In genomic region chr5:15383021-15383420, GRCh38 we compare ENCODE assay signal across 29 cellular contexts.
"Had no signal": no experiment of that assay in that cellular context is flagged by ENCODE, and none has a peak within 500 bp of the region (broad histone marks: within the 10 kb centered on the region; RNA-seq: fewer than 3 reads in every experiment).

No MANE protein-coding gene starts in this region.

- H3K9me3 Mint-ChIP-seq: nephron, type B pancreatic cell had no signal

- H3K27ac ChIP-seq: ovary, parathyroid adenoma, psoas muscle, right lobe of liver, sigmoid colon, stomach, thoracic aorta, thyroid gland, tibial nerve, upper lobe of right lung, uterus had no signal

- FAIRE-seq: small intestine had no signal

- H3K9me3 ChIP-seq: ovary, psoas muscle, right lobe of liver, sigmoid colon, stomach, thoracic aorta, thyroid gland, tibial nerve, upper lobe of right lung, uterus had no signal

- H3K4me1 Mint-ChIP-seq: naive thymus-derived CD4-positive, alpha-beta T cell; natural killer cell; stimulated activated effector memory CD8-positive, alpha-beta T cell treated with anti-CD3 and anti-CD28 coated beads, Interleukin-12 subunit alpha, Interleukin-12 subunit beta, amount 100 ng/mL, for 72 hours; stimulated activated naive B cell treated with anti-CD40 and anti-IgM and Interleukin-4, amounts not matched to agents 10 μg/mL and 1 μg/mL and 100 μg/mL, for 72 hours had no signal

- H3K27me3 Mint-ChIP-seq: stimulated activated naive B cell treated with anti-CD40 and anti-IgM and Interleukin-4, amounts not matched to agents 10 μg/mL and 1 μg/mL and 100 μg/mL, for 72 hours; stimulated activated naive CD8-positive, alpha-beta T cell treated with anti-CD3 and anti-CD28 coated beads, Interleukin-15, Interleukin-2, amounts not matched to agents 100 ng/mL and 50 ng/mL, for 24 hours; type B pancreatic cell had no signal

- H3K36me3 ChIP-seq: ovary, right lobe of liver, sigmoid colon, stomach, thoracic aorta, thyroid gland, tibial nerve, upper lobe of right lung, uterus had no signal

- H3K27ac Mint-ChIP-seq: naive thymus-derived CD4-positive, alpha-beta T cell; natural killer cell; nephron; progenitor cell of endocrine pancreas; stimulated activated effector memory CD8-positive, alpha-beta T cell treated with anti-CD3 and anti-CD28 coated beads, Interleukin-12 subunit alpha, Interleukin-12 subunit beta, amount 100 ng/mL, for 72 hours; stimulated activated naive B cell treated with anti-CD40 and anti-IgM and Interleukin-4, amounts not matched to agents 10 μg/mL and 1 μg/mL and 100 μg/mL, for 72 hours; stimulated activated naive CD8-positive, alpha-beta T cell treated with anti-CD3 and anti-CD28 coated beads, Interleukin-15, Interleukin-2, amounts not matched to agents 100 ng/mL and 50 ng/mL, for 24 hours; type B pancreatic cell had no signal

- H3K4me3 Mint-ChIP-seq: naive thymus-derived CD4-positive, alpha-beta T cell; natural killer cell; nephron; neural crest cell; stimulated activated effector memory CD8-positive, alpha-beta T cell treated with anti-CD3 and anti-CD28 coated beads, Interleukin-12 subunit alpha, Interleukin-12 subunit beta, amount 100 ng/mL, for 72 hours; stimulated activated naive B cell treated with anti-CD40 and anti-IgM and Interleukin-4, amounts not matched to agents 10 μg/mL and 1 μg/mL and 100 μg/mL, for 72 hours; stimulated activated naive CD8-positive, alpha-beta T cell treated with anti-CD3 and anti-CD28 coated beads, Interleukin-15, Interleukin-2, amounts not matched to agents 100 ng/mL and 50 ng/mL, for 24 hours; type B pancreatic cell had no signal

- H3K4me3 ChIP-seq: ovary, psoas muscle, right lobe of liver, sigmoid colon, stomach, thoracic aorta, thyroid gland, tibial nerve, upper lobe of right lung, uterus had no signal

- H2AFZ ChIP-seq: parathyroid adenoma had no signal

- H3K27me3 ChIP-seq: ovary, right lobe of liver, sigmoid colon, thyroid gland, tibial nerve, upper lobe of right lung, uterus had no signal

- H3K9ac ChIP-seq: parathyroid adenoma had no signal

- DNase-seq: naive thymus-derived CD4-positive, alpha-beta T cell; natural killer cell; occipital lobe; ovary; posterior cingulate gyrus; psoas muscle; right cardiac atrium; right lobe of liver; sigmoid colon; small intestine; stimulated activated CD4-positive, alpha-beta T cell treated with anti-CD3 and anti-CD28 coated beads, Interleukin-15, amount 100 ng/mL, for 24 hours; stimulated activated CD4-positive, alpha-beta T cell treated with anti-CD3 and anti-CD28 coated beads, Interleukin-2, amount 100 ng/mL, for 24 hours; stimulated activated CD4-positive, alpha-beta T cell treated with anti-CD3 and anti-CD28 coated beads, Interleukin-2, amount 100 ng/mL, for 48 hours; stimulated activated CD4-positive, alpha-beta T cell treated with anti-CD3 and anti-CD28 coated beads, Interleukin-4, amount 100 ng/mL, for 24 hours; stimulated activated naive B cell treated with anti-CD40 and anti-IgM and Interleukin-4, amounts not matched to agents 10 μg/mL and 1 μg/mL and 100 μg/mL, for 72 hours; stimulated activated naive CD4-positive, alpha-beta T cell treated with Interleukin-2 at 50 U/mL for 16 hours; stomach; thyroid gland; upper lobe of right lung; uterus had no signal

- H3K4me1 ChIP-seq: parathyroid adenoma, psoas muscle, sigmoid colon, stomach, thyroid gland, tibial nerve, upper lobe of right lung, uterus had no signal

- H3K36me3 Mint-ChIP-seq: stimulated activated effector memory CD8-positive, alpha-beta T cell treated with anti-CD3 and anti-CD28 coated beads, Interleukin-12 subunit alpha, Interleukin-12 subunit beta, amount 100 ng/mL, for 72 hours; stimulated activated naive B cell treated with anti-CD40 and anti-IgM and Interleukin-4, amounts not matched to agents 10 μg/mL and 1 μg/mL and 100 μg/mL, for 72 hours; type B pancreatic cell had no signal

- ATAC-seq: naive thymus-derived CD4-positive, alpha-beta T cell; natural killer cell; psoas muscle; right cardiac atrium; stimulated activated effector memory CD8-positive, alpha-beta T cell treated with anti-CD3 and anti-CD28 coated beads, Interleukin-12 subunit alpha, Interleukin-12 subunit beta, amount 100 ng/mL, for 72 hours; stimulated activated naive B cell treated with anti-CD40 and anti-IgM and Interleukin-4, amounts not matched to agents 10 μg/mL and 1 μg/mL and 100 μg/mL, for 72 hours; upper lobe of right lung had no signal

- H3K79me2 ChIP-seq: parathyroid adenoma had no signal
